1 cellular context compared by ENCODE assay signal in genomic region chr6:107103082-107103481, GRCh38.
TF ChIP-seq lines count a peak whose summit lies in the region.

No MANE protein-coding gene starts in this region.

TF ChIP-seq in GM23338, 12 proteins besides CTCF, POLR2A, EP300 and RAD21 (continued from another document):
- TF ChIP-seq ZNF462 (CRISPR knock-in tag; IDR thresholded peaks at IDR 0.05) (no peak), NANOG (IDR thresholded peaks at IDR 0.05; ENCODE audit: borderline replicate concordance) (no peak)
TF ChIP-seq in GM23338: peak in this region for 1.
